Comparison of ENCODE assay signal across 3 cellular contexts in the genomic region with DNA sequence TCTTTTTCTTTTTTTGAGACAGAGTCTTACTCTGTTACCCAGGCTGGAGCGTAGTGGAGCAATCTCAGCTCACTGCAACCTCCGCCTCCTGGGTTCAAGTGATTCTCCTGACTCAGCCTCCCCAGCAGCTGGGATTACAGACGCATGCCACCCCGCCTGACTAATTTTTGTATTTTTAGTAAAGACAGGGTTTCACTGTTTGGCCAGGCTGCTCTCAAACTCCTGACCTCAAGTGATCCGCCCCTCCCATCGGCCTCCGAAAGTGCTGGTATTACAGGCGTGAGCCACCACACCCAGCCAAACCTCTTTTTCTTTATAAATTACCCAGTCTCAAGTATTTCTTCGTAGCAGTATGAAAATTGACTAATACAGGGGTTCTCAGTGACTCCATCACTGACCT. TPM values are rescaled to one million over a fixed set of nuclear protein-coding genes. Genes with fewer than 3 reads are reported as not detected.
"Had no signal": no experiment of that assay in that cellular context is flagged by ENCODE, and none has a peak within 500 bp of the region (broad histone marks: within the 10 kb centered on the region; RNA-seq: fewer than 3 reads in every experiment).

No MANE protein-coding gene starts in this region.

RNA-seq across cellular contexts. Expression of a gene that starts 35.7 kb away (rescaled TPM):
- total RNA-seq: activated CD4-positive, alpha-beta memory T cell treated with anti-CD3 and anti-CD28 coated beads, Interleukin-2, amount 10 ng/mL, durations not matched to agents 7 days and 5 days; activated CD4-positive, alpha-beta T cell treated with anti-CD3 and anti-CD28 coated beads, Interleukin-2, amount 10 ng/mL, durations not matched to agents 7 days and 5 days; activated CD8-positive, alpha-beta T cell treated with anti-CD3 and anti-CD28 coated beads, Interleukin-2, amount 10 ng/mL, durations not matched to agents 7 days and 5 days had no signal
